Comparison of ENCODE assay signal across 9 cellular contexts in the genomic region with DNA sequence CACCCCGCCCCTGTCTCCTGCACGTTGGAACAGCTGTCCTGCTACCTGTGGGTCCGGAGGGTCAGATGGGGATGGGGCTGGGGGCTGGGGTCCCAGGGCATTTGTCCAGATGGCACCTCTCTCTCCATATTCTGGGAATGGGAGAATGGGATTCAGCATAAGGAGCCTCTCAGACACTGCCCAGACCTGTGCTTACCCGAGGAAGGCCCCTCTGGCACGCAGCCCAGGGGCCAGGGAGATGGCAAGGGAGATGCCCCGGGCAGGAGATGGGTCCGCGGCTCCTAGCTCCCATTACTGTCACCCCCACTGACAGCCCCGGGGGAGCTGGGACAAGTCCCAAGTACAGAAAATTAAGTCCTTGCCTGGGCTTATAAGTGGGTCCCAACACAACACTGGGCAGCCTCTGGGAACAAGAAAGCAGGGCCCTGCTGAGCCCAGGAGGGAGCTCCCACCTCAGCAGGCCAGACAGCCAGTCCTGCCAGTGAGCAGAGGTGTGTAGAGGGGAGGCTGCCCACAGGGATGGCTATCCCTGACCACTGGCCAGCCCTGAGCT. TPM values are rescaled to one million over a fixed set of nuclear protein-coding genes. Genes with fewer than 3 reads are reported as not detected.
DNase-seq lines count a peak whose midpoint lies in the region; ATAC-seq, FAIRE-seq and TF ChIP-seq lines count a peak whose summit lies in the region.
"Had no signal": no experiment of that assay in that cellular context is flagged by ENCODE, and none has a peak within 500 bp of the region (broad histone marks: within the 10 kb centered on the region; RNA-seq: fewer than 3 reads in every experiment).

No MANE protein-coding gene starts in this region.

- no peak for TF ChIP-seq RAD21 in K562 (CRISPR knock-in tag; conservative IDR thresholded peaks at IDR 0.05 in 1 of 2, IDR thresholded peaks at IDR 0.05 in 1 of 2)

- no peaks in the 10 kb centered on the region for H3K27me3 Mint-ChIP-seq in natural killer cell (ENCODE audit: low read depth in 2 of 2)

- H3K36me3 ChIP-seq in K562 (ENCODE audit: control insufficient read depth, insufficient read depth, low read length): peaks cover 3% of the 10 kb centered on the region; the same call in 1 of the 3 replicates
- no peaks in the 10 kb centered on the region for H3K36me3 ChIP-seq in right lobe of liver
- H3K36me3 ChIP-seq in upper lobe of left lung: peaks cover 0 to 10% (median 0%) of the 10 kb centered on the region in 4 donors

- H3K9me3 ChIP-seq in K562 (replicated peaks; ENCODE audit: control insufficient read depth, insufficient read depth, low read depth, low read length): no peaks in the 10 kb centered on the region
- H3K9me3 ChIP-seq in right lobe of liver: no peaks in the 10 kb centered on the region
- no peaks in the 10 kb centered on the region for H3K9me3 ChIP-seq in upper lobe of left lung

- peak overlapping the region in 1 of 2 donors; percentile 11 for H3K27ac Mint-ChIP-seq in natural killer cell

- 68% methylated on average over 8 of the region's 9 CpGs for WGBS in K562 (ENCODE audit: insufficient coverage, low coverage, missing lambda C conversion rate)
- WGBS in right lobe of liver (ENCODE audit: insufficient coverage, low coverage, low lambda C conversion rate, missing lambda C conversion rate): 20% methylated on average over 1 of the region's 9 CpGs
- 20 to 43% methylated on average over 1 to 4 of the region's 9 CpGs for WGBS in upper lobe of left lung, 2 donors

- peak overlapping the region; percentile 39; the same call in 1 of the 2 replicates for H3K4me2 ChIP-seq in K562 (ENCODE audit: insufficient read depth, low read length)

- TSS peak; percentile 44 for BruUV-seq in K562 (replicated peaks; lab: Mats Ljungman, UMichigan)

- H3K4me1 ChIP-seq in K562 (replicated peaks in 1 of 2; ENCODE audit: control insufficient read depth in 2 of 2, insufficient read depth in 2 of 2, low read length in 2 of 2): peaks cover 52 to 92% of the 10 kb centered on the region in 2 experiments
- H3K4me1 ChIP-seq in right lobe of liver: peaks cover 0 to 71% (median 32%) of the 10 kb centered on the region in 4 donors
- peaks cover 83 to 97% (median 93%) of the 10 kb centered on the region in 4 donors for H3K4me1 ChIP-seq in upper lobe of left lung

- H3K27me3 ChIP-seq in K562 (ENCODE audit: control insufficient read depth in 2 of 2, insufficient read depth in 2 of 2, low read length in 2 of 2): no peaks in the 10 kb centered on the region
- no peaks in the 10 kb centered on the region for H3K27me3 ChIP-seq in right lobe of liver
- no peaks in the 10 kb centered on the region for H3K27me3 ChIP-seq in upper lobe of left lung

- peaks cover 0 to 20% of the 10 kb centered on the region in 2 donors for H3K4me1 Mint-ChIP-seq in natural killer cell

- FAIRE-seq in K562 (lab: Jason Lieb, UNC): no peak

- TF ChIP-seq POLR2A in K562 (conservative IDR thresholded peaks at IDR 0.05) (no peak), right lobe of liver (IDR thresholded peaks at IDR 0.05) (no peak), upper lobe of left lung (IDR thresholded peaks at IDR 0.05) (no peak)

- peak overlapping the region; percentile 31; the same call in 1 of the 3 replicates for H3K27ac ChIP-seq in K562 (ENCODE audit: extremely low read depth, low read depth, low read length)
- peak overlapping the region; percentile 73 to 91 (median 87) for H3K27ac ChIP-seq in right lobe of liver
- H3K27ac ChIP-seq in upper lobe of left lung: peak overlapping the region; percentile 82 to 92 (median 85)

- no peaks in the 10 kb centered on the region for H3K36me3 Mint-ChIP-seq in natural killer cell

- CTCF ChIA-PET in K562 (lab: Yijun Ruan, JAX; ENCODE audit: low intra/inter-chr PET ratio): no interaction called here

- peaks cover 14% of the 10 kb centered on the region for H3K79me2 ChIP-seq in K562 (ENCODE audit: control insufficient read depth, insufficient read depth, low read length)

- H3K4me3 ChIP-seq in K562 (no peak overlapping the region), right lobe of liver (peak overlapping the region; percentile 52 to 94 (median 67)), upper lobe of left lung (peak overlapping the region; percentile 8 to 93 (median 66))

- TF ChIP-seq CTCF in K562 (IDR thresholded peaks at IDR 0.05 in 2 of 3, conservative IDR thresholded peaks at IDR 0.05 in 1 of 3; ENCODE audit: insufficient read depth in 2 of 3, low read depth in 1 of 3, low read length in 3 of 3): no peak
- no peak for TF ChIP-seq CTCF in right lobe of liver (IDR thresholded peaks at IDR 0.05)
- no peak for TF ChIP-seq CTCF in upper lobe of left lung (IDR thresholded peaks at IDR 0.05)
- no peak for TF ChIP-seq CTCF in natural killer cell (IDR thresholded peaks at IDR 0.05)

- intact Hi-C loops in K562 (cut with micrococcal nuclease) (no loop called here), right lobe of liver (cut with DNase I) (no loop called here), natural killer cell (cut with micrococcal nuclease) (no loop called here)

- H3K4me3 Mint-ChIP-seq in natural killer cell: no peak overlapping the region

- H4K20me1 ChIP-seq in K562 (replicated peaks; ENCODE audit: control insufficient read depth, insufficient read depth, low read length): peaks cover 4% of the 10 kb centered on the region; the same call in 1 of the 2 replicates

- peak; percentile 38 for DNase-seq in NCI-H2171 treated with DMSO at 0.1 percent for 48 hours (lab: John Stamatoyannopoulos, UW)
- DNase-seq in NCI-H2171 (lab: John Stamatoyannopoulos, UW): no peak
- DNase-seq in K562 (ENCODE audit: extremely low read depth in 1 of 4, low spot score in 3 of 4): no peak
- no peak for DNase-seq in right lobe of liver
- DNase-seq in upper lobe of left lung: no peak
- DNase-seq in natural killer cell: no peak
- no peak for DNase-seq in iPS-NIHi7 (ENCODE audit: extremely low spot score)
- DNase-seq: AML-193 had no signal

- no peak overlapping the region for H2AFZ ChIP-seq in K562 (ENCODE audit: low read depth, low read length)

- H3K9me3 Mint-ChIP-seq in natural killer cell: no peaks in the 10 kb centered on the region

- TF ChIP-seq EP300 in K562 (IDR thresholded peaks at IDR 0.05; ENCODE audit: low read length) (no peak), upper lobe of left lung (IDR thresholded peaks at IDR 0.05) (no peak)

- ATAC-seq in K562 (no peak), right lobe of liver (no peak), upper lobe of left lung (ENCODE audit: low FRiP score in 2 of 2) (no peak), HG03097 (IDR thresholded peaks at IDR 0.05; ENCODE audit: low FRiP score, unreplicated experiment) (no peak), natural killer cell (no peak)

- POLR2A ChIA-PET in K562 (lab: Yijun Ruan, JAX): interaction anchor here (0.6 to 1.4 kb wide), 6 partner anchors 8 to 107 kb away, joined by 3 to 4 read pairs (median 3); no protein-coding TSS in a partner anchor

- peaks cover 5% of the 10 kb centered on the region for H3K9me1 ChIP-seq in K562 (ENCODE audit: control insufficient read depth, insufficient read depth, low read length)

- in situ Hi-C loops in K562 (cut with MboI): no loop called here

- H3K9ac ChIP-seq in K562 (ENCODE audit: insufficient read depth in 1 of 2, low read depth in 2 of 2, low read length in 2 of 2): peak overlapping the region in 1 of 2 experiments; percentile 92; a peak in 2 of 4 replicates

RNA-seq across cellular contexts. Expression of gene VASN, which starts 1.8 kb away (rescaled TPM):
- 1.2 and 9.8 TPM in 2 replicates for total RNA-seq in K562 (2011; cell fraction: chromatin; rRNA removed; ENCODE audit: low replicate concordance)
- total RNA-seq in K562 (2011; cell fraction: nucleolus; rRNA removed): 10.1 and 15.2 TPM in 2 replicates
- 3.7 and 5.7 TPM in 2 replicates for total RNA-seq in K562 (2011; cell fraction: nucleoplasm; rRNA removed)
- total RNA-seq in K562 (2014; rRNA removed): 1.7 and 2.2 TPM in 2 replicates
- 0.06 and 0.07 TPM in 2 replicates for total RNA-seq in K562 (2014; rRNA removed; fragmentation: Illumina TruSeq; extraction: Trizol)
- total RNA-seq in K562 (2015; rRNA removed; fragmentation: Illumina TruSeq; extraction: Trizol): 0.51 and 1.1 TPM in 2 replicates
- total RNA-seq in K562 (2021): 2.4 and 2.5 TPM in 2 replicates
- 0.31 and 1.2 TPM in 2 replicates for polyA plus RNA-seq in K562 (2011; rRNA removed)
- 0.78 and 3.2 TPM in 2 replicates for polyA plus RNA-seq in K562 (2011; cell fraction: cytosol; rRNA removed)
- 1.2 and 2.6 TPM in 2 replicates for polyA plus RNA-seq in K562 (2011; cell fraction: nucleus; rRNA removed)
- polyA plus RNA-seq in K562 (2012): 2.9 and 6.1 TPM in 2 replicates
- polyA plus RNA-seq in K562 (2014; fragmentation: Illumina TruSeq; extraction: Trizol): 0.16 and 0.42 TPM in 2 replicates
- polyA plus RNA-seq in K562 (2014; fragmentation: Nextera tagmentation; extraction: Ambion mirVana): under 1 TPM in 1 of 2 experiments, not detected in 1; 0.01 TPM
- 0.78 and 0.90 TPM in 2 replicates for polyA plus RNA-seq in K562 (2014; rRNA removed)
- polyA minus RNA-seq in K562 (2011; rRNA and poly(A)+ RNA removed): 0.56 and 0.63 TPM in 2 replicates
- 1.1 and 2.8 TPM in 2 replicates for polyA minus RNA-seq in K562 (2011; cell fraction: cytosol; rRNA and poly(A)+ RNA removed)
- 3.4 and 6.3 TPM in 2 replicates for polyA minus RNA-seq in K562 (2011; cell fraction: nucleus; rRNA and poly(A)+ RNA removed)
- 10 to 100 TPM; 13.5 to 22.9 (median 16.8) TPM for total RNA-seq in right lobe of liver
- 10 to 100 TPM; 11.4 to 40.6 (median 30.2) TPM for total RNA-seq in upper lobe of left lung
- total RNA-seq in natural killer cell: under 1 TPM; 0.35 to 0.93 (median 0.78) TPM

RNA-seq across cellular contexts. Expression of gene PAM16, which starts 22.3 kb away (rescaled TPM):
- total RNA-seq in K562 (2011; cell fraction: chromatin; rRNA removed; ENCODE audit: low replicate concordance): 70.0 and 135 TPM in 2 replicates
- 74.5 and 92.1 TPM in 2 replicates for total RNA-seq in K562 (2011; cell fraction: nucleolus; rRNA removed)
- total RNA-seq in K562 (2011; cell fraction: nucleoplasm; rRNA removed): 76.8 and 107 TPM in 2 replicates
- total RNA-seq in K562 (2014; rRNA removed) (173 and 213 TPM in 2 replicates), K562 (2014; rRNA removed; fragmentation: Illumina TruSeq; extraction: Trizol) (32.6 and 38.7 TPM in 2 replicates), K562 (2015; rRNA removed; fragmentation: Illumina TruSeq; extraction: Trizol) (48.4 and 56.1 TPM in 2 replicates), K562 (2021) (123 and 150 TPM in 2 replicates), right lobe of liver (10 to 100 TPM; 27.9 to 45.9 (median 32.8) TPM), upper lobe of left lung (10 to 100 TPM; 45.5 to 71.8 (median 62.6) TPM), natural killer cell (10 to 100 TPM; 29.4 to 42.7 (median 39.0) TPM)
- polyA plus RNA-seq in K562 (2011; rRNA removed) (79.3 and 88.9 TPM in 2 replicates), K562 (2014; fragmentation: Illumina TruSeq; extraction: Trizol) (49.0 and 66.3 TPM in 2 replicates), K562 (2014; fragmentation: Nextera tagmentation; extraction: Ambion mirVana) (10 to 100 TPM; 41.5 to 81.1 TPM), K562 (2014; rRNA removed) (243 and 273 TPM in 2 replicates)
- polyA plus RNA-seq in K562 (2011; cell fraction: cytosol; rRNA removed): 175 and 283 TPM in 2 replicates
- 85.0 and 101 TPM in 2 replicates for polyA plus RNA-seq in K562 (2011; cell fraction: nucleus; rRNA removed)
- 96.6 and 100 TPM in 2 replicates for polyA plus RNA-seq in K562 (2012)
- 10.6 and 11.8 TPM in 2 replicates for polyA minus RNA-seq in K562 (2011; rRNA and poly(A)+ RNA removed)
- polyA minus RNA-seq in K562 (2011; cell fraction: cytosol; rRNA and poly(A)+ RNA removed): 19.8 and 22.7 TPM in 2 replicates
- polyA minus RNA-seq in K562 (2011; cell fraction: nucleus; rRNA and poly(A)+ RNA removed): 10.8 and 13.7 TPM in 2 replicates

RNA-seq across cellular contexts. Expression of gene CORO7, which starts 43.0 kb away (rescaled TPM):
- total RNA-seq in K562 (2011; cell fraction: chromatin; rRNA removed; ENCODE audit: low replicate concordance): 91.2 and 301 TPM in 2 replicates
- 159 and 160 TPM in 2 replicates for total RNA-seq in K562 (2011; cell fraction: nucleolus; rRNA removed)
- 112 and 116 TPM in 2 replicates for total RNA-seq in K562 (2011; cell fraction: nucleoplasm; rRNA removed)
- total RNA-seq in K562 (2014; rRNA removed) (30.5 and 37.8 TPM in 2 replicates), K562 (2014; rRNA removed; fragmentation: Illumina TruSeq; extraction: Trizol) (6.9 and 8.5 TPM in 2 replicates), K562 (2015; rRNA removed; fragmentation: Illumina TruSeq; extraction: Trizol) (18.7 and 21.0 TPM in 2 replicates), K562 (2021) (67.0 and 77.2 TPM in 2 replicates), right lobe of liver (10 to 100 TPM in 5 of 6 experiments, 1 to 10 TPM in 1; 7.8 to 22.9 (median 13.3) TPM), upper lobe of left lung (100 to 1,000 TPM in 2 of 6 donors, 10 to 100 TPM in 4; 42.9 to 235 (median 69.0) TPM), natural killer cell (100 to 1,000 TPM; 335 to 425 (median 415) TPM)
- polyA plus RNA-seq in K562 (2011; rRNA removed) (15.4 and 35.9 TPM in 2 replicates), K562 (2014; fragmentation: Illumina TruSeq; extraction: Trizol) (21.6 and 29.6 TPM in 2 replicates), K562 (2014; fragmentation: Nextera tagmentation; extraction: Ambion mirVana) (under 1 TPM; 0.45 to 0.51 TPM), K562 (2014; rRNA removed) (54.1 and 63.1 TPM in 2 replicates)
- 17.5 and 26.3 TPM in 2 replicates for polyA plus RNA-seq in K562 (2011; cell fraction: cytosol; rRNA removed)
- polyA plus RNA-seq in K562 (2011; cell fraction: nucleus; rRNA removed): 184 and 367 TPM in 2 replicates
- polyA plus RNA-seq in K562 (2012): 31.1 and 80.3 TPM in 2 replicates
- polyA minus RNA-seq in K562 (2011; rRNA and poly(A)+ RNA removed): 11.1 and 17.7 TPM in 2 replicates
- 33.7 and 44.1 TPM in 2 replicates for polyA minus RNA-seq in K562 (2011; cell fraction: cytosol; rRNA and poly(A)+ RNA removed)
- 52.4 and 63.5 TPM in 2 replicates for polyA minus RNA-seq in K562 (2011; cell fraction: nucleus; rRNA and poly(A)+ RNA removed)

RNA-seq across cellular contexts. Expression of gene DNAJA3, which starts 52.2 kb away (rescaled TPM):
- 136 and 226 TPM in 2 replicates for total RNA-seq in K562 (2011; cell fraction: chromatin; rRNA removed; ENCODE audit: low replicate concordance)
- 126 and 149 TPM in 2 replicates for total RNA-seq in K562 (2011; cell fraction: nucleolus; rRNA removed)
- total RNA-seq in K562 (2011; cell fraction: nucleoplasm; rRNA removed): 142 and 159 TPM in 2 replicates
- total RNA-seq in K562 (2014; rRNA removed) (105 and 143 TPM in 2 replicates), K562 (2014; rRNA removed; fragmentation: Illumina TruSeq; extraction: Trizol) (59.6 and 64.7 TPM in 2 replicates), K562 (2015; rRNA removed; fragmentation: Illumina TruSeq; extraction: Trizol) (77.0 and 78.4 TPM in 2 replicates), K562 (2021) (86.1 and 86.6 TPM in 2 replicates), right lobe of liver (100 to 1,000 TPM in 2 of 6 experiments, 10 to 100 TPM in 4; 36.4 to 110 (median 49.0) TPM), upper lobe of left lung (10 to 100 TPM; 31.2 to 61.8 (median 36.6) TPM), natural killer cell (10 to 100 TPM; 22.1 to 34.2 (median 27.2) TPM)
- polyA plus RNA-seq in K562 (2011; rRNA removed) (67.0 and 79.0 TPM in 2 replicates), K562 (2014; fragmentation: Illumina TruSeq; extraction: Trizol) (80.0 and 88.3 TPM in 2 replicates), K562 (2014; fragmentation: Nextera tagmentation; extraction: Ambion mirVana) (10 to 100 TPM in 1 of 2 experiments, 1 to 10 TPM in 1; 8.1 to 14.1 TPM), K562 (2014; rRNA removed) (91.2 and 121 TPM in 2 replicates)
- polyA plus RNA-seq in K562 (2011; cell fraction: cytosol; rRNA removed): 67.8 and 77.0 TPM in 2 replicates
- polyA plus RNA-seq in K562 (2011; cell fraction: nucleus; rRNA removed): 144 and 165 TPM in 2 replicates
- polyA plus RNA-seq in K562 (2012): 62.5 and 74.7 TPM in 2 replicates
- polyA minus RNA-seq in K562 (2011; rRNA and poly(A)+ RNA removed): 40.6 and 53.4 TPM in 2 replicates
- 33.4 and 38.2 TPM in 2 replicates for polyA minus RNA-seq in K562 (2011; cell fraction: cytosol; rRNA and poly(A)+ RNA removed)
- 41.6 and 64.8 TPM in 2 replicates for polyA minus RNA-seq in K562 (2011; cell fraction: nucleus; rRNA and poly(A)+ RNA removed)

RNA-seq across cellular contexts. Expression of gene GLIS2, which starts 57.6 kb away (rescaled TPM):
- total RNA-seq in K562 (2011; cell fraction: chromatin; rRNA removed; ENCODE audit: low replicate concordance): 2.1 and 6.1 TPM in 2 replicates
- total RNA-seq in K562 (2011; cell fraction: nucleolus; rRNA removed): 3.8 and 4.2 TPM in 2 replicates
- total RNA-seq in K562 (2011; cell fraction: nucleoplasm; rRNA removed): 2.9 and 3.6 TPM in 2 replicates
- total RNA-seq in K562 (2014; rRNA removed) (0.91 and 1.4 TPM in 2 replicates), K562 (2014; rRNA removed; fragmentation: Illumina TruSeq; extraction: Trizol) (0.10 and 0.11 TPM in 2 replicates), K562 (2015; rRNA removed; fragmentation: Illumina TruSeq; extraction: Trizol) (0.33 and 0.68 TPM in 2 replicates), K562 (2021) (7.6 and 9.0 TPM in 2 replicates), right lobe of liver (1 to 10 TPM in 5 of 6 experiments, under 1 TPM in 1; 0.79 to 2.6 (median 1.4) TPM), upper lobe of left lung (10 to 100 TPM; 10.5 to 35.2 (median 22.6) TPM), natural killer cell (under 1 TPM in 2 of 3 donors, not detected in 1; 0.05 to 0.35 TPM)
- polyA plus RNA-seq in K562 (2011; rRNA removed) (0.57 and 1.0 TPM in 2 replicates), K562 (2014; fragmentation: Illumina TruSeq; extraction: Trizol) (2.2 and 5.8 TPM in 2 replicates), K562 (2014; fragmentation: Nextera tagmentation; extraction: Ambion mirVana) (under 1 TPM; 0.10 to 0.25 TPM), K562 (2014; rRNA removed) (2.3 and 2.9 TPM in 2 replicates)
- polyA plus RNA-seq in K562 (2011; cell fraction: cytosol; rRNA removed): 1.0 and 2.2 TPM in 2 replicates
- 2.8 and 4.9 TPM in 2 replicates for polyA plus RNA-seq in K562 (2011; cell fraction: nucleus; rRNA removed)
- polyA plus RNA-seq in K562 (2012): 6.8 and 7.9 TPM in 2 replicates
- polyA minus RNA-seq in K562 (2011; rRNA and poly(A)+ RNA removed): 0.27 and 0.32 TPM in 2 replicates
- 3.3 and 4.6 TPM in 2 replicates for polyA minus RNA-seq in K562 (2011; cell fraction: cytosol; rRNA and poly(A)+ RNA removed)
- polyA minus RNA-seq in K562 (2011; cell fraction: nucleus; rRNA and poly(A)+ RNA removed): 1.00 and 1.1 TPM in 2 replicates

Comparison
In these comparisons a context has a peak if more than half of its experiments do, and no peak if none do; other contexts are left out.
1. H3K27ac ChIP-seq: peak in every context shown above with its lines; median percentile 87 in right lobe of liver; 85 in upper lobe of left lung; 31 in K562.